1 cellular context compared by ENCODE assay signal in genomic region chr11:7272373-7272772, GRCh38.
TF ChIP-seq lines count a peak whose summit lies in the region.

No MANE protein-coding gene starts in this region.

TF ChIP-seq in SK-N-SH treated with all-trans-retinoic acid at 6 μM for 48 hours, 23 proteins besides CTCF, POLR2A, EP300 and RAD21 (continued from another document):
- TF ChIP-seq, protein P1, sequence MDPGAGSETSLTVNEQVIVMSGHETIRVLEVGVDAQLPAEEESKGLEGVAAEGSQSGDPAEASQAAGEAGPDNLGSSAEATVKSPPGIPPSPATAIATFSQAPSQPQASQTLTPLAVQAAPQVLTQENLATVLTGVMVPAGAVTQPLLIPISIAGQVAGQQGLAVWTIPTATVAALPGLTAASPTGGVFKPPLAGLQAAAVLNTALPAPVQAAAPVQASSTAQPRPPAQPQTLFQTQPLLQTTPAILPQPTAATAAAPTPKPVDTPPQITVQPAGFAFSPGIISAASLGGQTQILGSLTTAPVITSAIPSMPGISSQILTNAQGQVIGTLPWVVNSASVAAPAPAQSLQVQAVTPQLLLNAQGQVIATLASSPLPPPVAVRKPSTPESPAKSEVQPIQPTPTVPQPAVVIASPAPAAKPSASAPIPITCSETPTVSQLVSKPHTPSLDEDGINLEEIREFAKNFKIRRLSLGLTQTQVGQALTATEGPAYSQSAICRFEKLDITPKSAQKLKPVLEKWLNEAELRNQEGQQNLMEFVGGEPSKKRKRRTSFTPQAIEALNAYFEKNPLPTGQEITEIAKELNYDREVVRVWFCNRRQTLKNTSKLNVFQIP (CRISPR knock-in tag; IDR thresholded peaks at IDR 0.05; ENCODE audit: borderline replicate concordance, low read depth), result no peak
- no peak for TF ChIP-seq CREB5 (CRISPR knock-in tag; IDR thresholded peaks at IDR 0.05; ENCODE audit: low read depth)
- TF ChIP-seq, protein P2, sequence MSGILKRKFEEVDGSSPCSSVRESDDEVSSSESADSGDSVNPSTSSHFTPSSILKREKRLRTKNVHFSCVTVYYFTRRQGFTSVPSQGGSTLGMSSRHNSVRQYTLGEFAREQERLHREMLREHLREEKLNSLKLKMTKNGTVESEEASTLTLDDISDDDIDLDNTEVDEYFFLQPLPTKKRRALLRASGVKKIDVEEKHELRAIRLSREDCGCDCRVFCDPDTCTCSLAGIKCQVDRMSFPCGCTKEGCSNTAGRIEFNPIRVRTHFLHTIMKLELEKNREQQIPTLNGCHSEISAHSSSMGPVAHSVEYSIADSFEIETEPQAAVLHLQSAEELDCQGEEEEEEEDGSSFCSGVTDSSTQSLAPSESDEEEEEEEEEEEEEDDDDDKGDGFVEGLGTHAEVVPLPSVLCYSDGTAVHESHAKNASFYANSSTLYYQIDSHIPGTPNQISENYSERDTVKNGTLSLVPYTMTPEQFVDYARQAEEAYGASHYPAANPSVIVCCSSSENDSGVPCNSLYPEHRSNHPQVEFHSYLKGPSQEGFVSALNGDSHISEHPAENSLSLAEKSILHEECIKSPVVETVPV (CRISPR knock-in tag; IDR thresholded peaks at IDR 0.05), result no peak
- no peak for TF ChIP-seq PATZ1 (CRISPR knock-in tag; IDR thresholded peaks at IDR 0.05; ENCODE audit: borderline replicate concordance)
- no peak for TF ChIP-seq TOX (CRISPR knock-in tag; IDR thresholded peaks at IDR 0.05; ENCODE audit: borderline replicate concordance)
- TF ChIP-seq ZNF8 (CRISPR knock-in tag; IDR thresholded peaks at IDR 0.05), result no peak
- TF ChIP-seq ZNF70 (CRISPR knock-in tag; IDR thresholded peaks at IDR 0.05), result no peak
- TF ChIP-seq SNAI2 (CRISPR knock-in tag; IDR thresholded peaks at IDR 0.05), result no peak
- no peak for TF ChIP-seq ZC3H10 (CRISPR knock-in tag; IDR thresholded peaks at IDR 0.05)
- no peak for TF ChIP-seq ZFP3 (CRISPR knock-in tag; IDR thresholded peaks at IDR 0.05)
- no peak for TF ChIP-seq PPARA (CRISPR knock-in tag; IDR thresholded peaks at IDR 0.05; ENCODE audit: borderline replicate concordance)
- TF ChIP-seq CSDC2 (CRISPR knock-in tag; IDR thresholded peaks at IDR 0.05), result no peak
- TF ChIP-seq TCF4 (CRISPR knock-in tag; IDR thresholded peaks at IDR 0.05; ENCODE audit: borderline replicate concordance), result no peak
